23 cellular contexts compared by ENCODE assay signal in genomic region chr22:17233348-17234043, GRCh38.
"Had no signal": no experiment of that assay in that cellular context is flagged by ENCODE, and none has a peak within 500 bp of the region (broad histone marks: within the 10 kb centered on the region; RNA-seq: fewer than 3 reads in every experiment).

No MANE protein-coding gene starts in this region.

- H3K4me3 Mint-ChIP-seq: activated naive CD4-positive, alpha-beta T cell treated with anti-CD3 and anti-CD28 coated beads, Interleukin-2, amount 10 ng/mL, durations not matched to agents 7 days and 5 days; activated naive CD8-positive, alpha-beta T cell treated with anti-CD3 and anti-CD28 coated beads, Interleukin-2, amount 10 ng/mL, durations not matched to agents 7 days and 5 days; activated T-cell treated with anti-CD3 and anti-CD28 coated beads, Interleukin-2, amount 50 U/mL, for 24 hours; immature natural killer cell; mesothelial cell of epicardium; naive thymus-derived CD4-positive, alpha-beta T cell; neural crest cell; T-cell had no signal

- H3K36me3 ChIP-seq: esophagus squamous epithelium, gastroesophageal sphincter, tibial nerve had no signal

- H3K27ac ChIP-seq: epithelial cell of prostate, esophagus squamous epithelium, gastroesophageal sphincter, hepatocyte, tibial nerve had no signal

- H3K4me2 ChIP-seq: hepatocyte had no signal

- H3K27ac Mint-ChIP-seq: activated naive CD4-positive, alpha-beta T cell treated with anti-CD3 and anti-CD28 coated beads, Interleukin-2, amount 10 ng/mL, durations not matched to agents 7 days and 5 days; activated naive CD8-positive, alpha-beta T cell treated with anti-CD3 and anti-CD28 coated beads, Interleukin-2, amount 10 ng/mL, durations not matched to agents 7 days and 5 days; activated T-cell treated with anti-CD3 and anti-CD28 coated beads, Interleukin-2, amount 50 U/mL, for 24 hours; mesothelial cell of epicardium; naive thymus-derived CD4-positive, alpha-beta T cell; T-cell had no signal

- H3K9me3 Mint-ChIP-seq: activated naive CD4-positive, alpha-beta T cell treated with anti-CD3 and anti-CD28 coated beads, Interleukin-2, amount 10 ng/mL, durations not matched to agents 7 days and 5 days; activated naive CD8-positive, alpha-beta T cell treated with anti-CD3 and anti-CD28 coated beads, Interleukin-2, amount 10 ng/mL, durations not matched to agents 7 days and 5 days; activated T-cell treated with anti-CD3 and anti-CD28 coated beads, Interleukin-2, amount 50 U/mL, for 24 hours; immature natural killer cell; mesothelial cell of epicardium; neural crest cell; T-cell had no signal

- H2AFZ ChIP-seq: hepatocyte had no signal

- H3K27me3 ChIP-seq: hepatocyte had no signal

- H3K27me3 Mint-ChIP-seq: activated naive CD8-positive, alpha-beta T cell treated with anti-CD3 and anti-CD28 coated beads, Interleukin-2, amount 10 ng/mL, durations not matched to agents 7 days and 5 days; activated T-cell treated with anti-CD3 and anti-CD28 coated beads, Interleukin-2, amount 50 U/mL, for 24 hours; naive thymus-derived CD4-positive, alpha-beta T cell; T-cell had no signal

- ATAC-seq: gastroesophageal sphincter; naive thymus-derived CD4-positive, alpha-beta T cell; T-cell had no signal

- H3K4me3 ChIP-seq: esophagus squamous epithelium, gastroesophageal sphincter, hepatocyte, tibial nerve had no signal

- H3K36me3 Mint-ChIP-seq: activated naive CD4-positive, alpha-beta T cell treated with anti-CD3 and anti-CD28 coated beads, Interleukin-2, amount 10 ng/mL, durations not matched to agents 7 days and 5 days; immature natural killer cell; mesothelial cell of epicardium; T-cell had no signal

- DNase-seq: activated CD4-positive, alpha-beta T cell treated with anti-CD3 and anti-CD28 coated beads for 4 hours; activated CD4-positive, alpha-beta T cell treated with anti-CD3 and anti-CD28 coated beads, Interleukin-2, amount 50 U/mL, for 4 hours; activated CD8-positive, alpha-beta memory T cell treated with anti-CD3 and anti-CD28 coated beads for 24 hours; activated CD8-positive, alpha-beta memory T cell treated with anti-CD3 and anti-CD28 coated beads, Interleukin-2, amount 50 U/mL, for 4 hours; activated gamma-delta T cell; activated naive CD4-positive, alpha-beta T cell treated with anti-CD3 and anti-CD28 coated beads, Interleukin-2, amount 10 ng/mL, durations not matched to agents 7 days and 5 days; activated naive CD8-positive, alpha-beta T cell treated with anti-CD3 and anti-CD28 coated beads, Interleukin-2, amount 10 ng/mL, durations not matched to agents 7 days and 5 days; activated T-cell treated with anti-CD3 and anti-CD28 coated beads, Interleukin-2, amount 50 U/mL, for 24 hours; amniotic stem cell; caudate nucleus; esophagus squamous epithelium; immature natural killer cell; naive thymus-derived CD4-positive, alpha-beta T cell; right cardiac atrium; stimulated activated CD4-positive, alpha-beta T cell treated with anti-CD3 and anti-CD28 coated beads, Interleukin-2, amount 100 ng/mL, for 48 hours; stimulated activated naive CD4-positive, alpha-beta T cell treated with Interleukin-2 at 50 U/mL for 16 hours; T-cell had no signal

- H3K9me3 ChIP-seq: esophagus squamous epithelium, gastroesophageal sphincter, tibial nerve had no signal
